9 cellular contexts compared by ENCODE assay signal in genomic region chr2:121075641-121076500, GRCh38.
DNase-seq lines count a peak whose midpoint lies in the region; FAIRE-seq and TF ChIP-seq lines count a peak whose summit lies in the region.
"Had no signal": no experiment of that assay in that cellular context is flagged by ENCODE, and none has a peak within 500 bp of the region (broad histone marks: within the 10 kb centered on the region; RNA-seq: fewer than 3 reads in every experiment).

No MANE protein-coding gene starts in this region.

- H3K4me1 ChIP-seq in A673 (ENCODE audit: insufficient read depth, low read length, poor library complexity, severe bottlenecking), result peaks cover 5% of the 10 kb centered on the region
- H3K4me1 ChIP-seq in keratinocyte (ENCODE audit: control insufficient read depth, extremely low read depth, insufficient read depth, low read length), result peaks cover 5% of the 10 kb centered on the region
- H3K4me1 ChIP-seq in effector memory CD4-positive, alpha-beta T cell (ENCODE audit: control insufficient read depth, insufficient read depth, low read length, poor library complexity, severe bottlenecking), result no peaks in the 10 kb centered on the region

- DNase-seq in A673 (ENCODE audit: low spot score) (no peak), HFFc6 (peak; percentile 4), keratinocyte (ENCODE audit: low read depth, low spot score) (no peak), NCI-H1092 (lab: John Stamatoyannopoulos, UW) (no peak), HUDEP-2 (lab: John Stamatoyannopoulos, UW; ENCODE audit: unreplicated experiment in 76 of 76) (no peak)
- no peak for DNase-seq in effector memory CD4-positive, alpha-beta T cell
- DNase-seq in activated effector memory CD4-positive, alpha-beta T cell treated with anti-CD3 and anti-CD28 coated beads, Interleukin-2, amount 50 U/mL, for 16 hours, result no peak

- dilution Hi-C loops in keratinocyte (cut with MboI; ENCODE audit: extremely low pct_ligation_motif_present, low sequenced_read_pairs), result no loop called here

- H3K4me3 Mint-ChIP-seq in HFFc6, result peak overlapping the region; percentile 84

- no TSS peak for BruUV-seq in A673 (replicated peaks; lab: Mats Ljungman, UMichigan)

- no peaks in the 10 kb centered on the region for H3K9me1 ChIP-seq in keratinocyte (ENCODE audit: control insufficient read depth, extremely low read depth, insufficient read depth, low read length)

- POLR2A ChIA-PET in A673 (lab: Charles Lee; ENCODE audit: low non-redundant PET), result interaction anchor here (0.7 kb wide), 1 partner anchor 49 kb away, joined by 5 read pairs; no protein-coding TSS in a partner anchor

- no peaks in the 10 kb centered on the region for H3K27me3 ChIP-seq in A673 (replicated peaks; ENCODE audit: insufficient read depth, low read depth, low read length, poor library complexity)
- peaks cover 34% of the 10 kb centered on the region for H3K27me3 ChIP-seq in keratinocyte (ENCODE audit: control insufficient read depth, extremely low read depth, insufficient read depth, low read length)
- H3K27me3 ChIP-seq in effector memory CD4-positive, alpha-beta T cell (replicated peaks; ENCODE audit: control insufficient read depth, insufficient read depth, low read length, poor library complexity, severe bottlenecking), result peaks cover 12% of the 10 kb centered on the region

- no peaks in the 10 kb centered on the region for H4K20me1 ChIP-seq in keratinocyte (ENCODE audit: control insufficient read depth, extremely low read depth, insufficient read depth, low read length)

- no peak for FAIRE-seq in keratinocyte (lab: Jason Lieb, UNC)

- no peaks in the 10 kb centered on the region; the same call in none of the 2 replicates for H3K4me1 Mint-ChIP-seq in HFFc6 (ENCODE audit: low read depth)

- H3K27me3 Mint-ChIP-seq in HFFc6 (ENCODE audit: insufficient read depth), result peaks cover 13% of the 10 kb centered on the region

- H3K4me2 ChIP-seq in keratinocyte (ENCODE audit: control insufficient read depth, extremely low read depth, insufficient read depth, low read depth, low read length), result peak overlapping the region; percentile 66

- peak overlapping the region; percentile 75 for H3K9ac ChIP-seq in keratinocyte (ENCODE audit: control insufficient read depth, extremely low read depth, insufficient read depth, low read length)

- intact Hi-C loops in A673 (cut with micrococcal nuclease; ENCODE audit: unreplicated experiment), result no loop called here

- H3K9me3 Mint-ChIP-seq in HFFc6, result no peaks in the 10 kb centered on the region

- TF ChIP-seq CTCF in A673 (conservative IDR thresholded peaks at IDR 0.05; ENCODE audit: low read depth, low read length), result no peak
- no peak for TF ChIP-seq CTCF in HFFc6 (IDR thresholded peaks at IDR 0.05)
- no peak for TF ChIP-seq CTCF in WI38 (IDR thresholded peaks at IDR 0.05; ENCODE audit: low read depth, low read length)
- no peak for TF ChIP-seq CTCF in keratinocyte (optimal IDR thresholded peaks at IDR 0.05 in 1 of 3, IDR thresholded peaks at IDR 0.05 in 1 of 3, conservative IDR thresholded peaks at IDR 0.05 in 1 of 3; ENCODE audit: extremely low read depth in 1 of 3, insufficient read depth in 2 of 3, low read length in 3 of 3)

- no peaks in the 10 kb centered on the region for H3K79me2 ChIP-seq in keratinocyte (ENCODE audit: control insufficient read depth, insufficient read depth, low read length)

- H3K36me3 Mint-ChIP-seq in HFFc6 (ENCODE audit: low read depth), result no peaks in the 10 kb centered on the region

- CTCF ChIA-PET in A673 (lab: Charles Lee), result interaction anchor here (0.5 to 1.5 kb wide), 6 partner anchors 9 to 676 kb away, joined by 3 to 11 read pairs (median 4); no protein-coding TSS in a partner anchor

- H3K9me3 ChIP-seq in A673 (ENCODE audit: low read depth, low read length, poor library complexity, severe bottlenecking) (no peaks in the 10 kb centered on the region), keratinocyte (ENCODE audit: control insufficient read depth, low read depth, low read length) (no peaks in the 10 kb centered on the region)
- no peaks in the 10 kb centered on the region for H3K9me3 ChIP-seq in effector memory CD4-positive, alpha-beta T cell (ENCODE audit: control insufficient read depth, low read length)
- H3K9me3 ChIP-seq: stomach had no signal

- H2AFZ ChIP-seq in keratinocyte (ENCODE audit: control insufficient read depth, low read length), result peak overlapping the region; percentile 58

- H3K4me3 ChIP-seq in A673 (ENCODE audit: low read depth, low read length, poor library complexity, severe bottlenecking) (peak overlapping the region; percentile 11), WI38 (ENCODE audit: low read depth, low read length) (peak overlapping the region; percentile 15), keratinocyte (ENCODE audit: control insufficient read depth in 2 of 3, extremely low read depth in 1 of 3, insufficient read depth in 2 of 3, low read depth in 1 of 3, low read length in 3 of 3) (peak overlapping the region in 2 of 3 experiments; percentile 22 to 51)
- H3K4me3 ChIP-seq in effector memory CD4-positive, alpha-beta T cell (ENCODE audit: insufficient read depth, low read depth, low read length, poor library complexity, severe bottlenecking), result no peak overlapping the region

- H3K27ac ChIP-seq in A673 (ENCODE audit: low read depth, low read length, poor library complexity, severe bottlenecking), result no peak overlapping the region
- H3K27ac ChIP-seq in keratinocyte (ENCODE audit: control insufficient read depth, insufficient read depth, low read length), result no peak overlapping the region
- H3K27ac ChIP-seq in effector memory CD4-positive, alpha-beta T cell (ENCODE audit: insufficient read depth, low read length, poor library complexity, severe bottlenecking), result no peak overlapping the region

- H3K27ac Mint-ChIP-seq in HFFc6, result peak overlapping the region; percentile 92

- H3K36me3 ChIP-seq in A673 (ENCODE audit: insufficient read depth, low read length, poor library complexity, severe bottlenecking) (no peaks in the 10 kb centered on the region), keratinocyte (ENCODE audit: control insufficient read depth in 2 of 2, extremely low read depth in 1 of 2, insufficient read depth in 2 of 2, low read length in 2 of 2) (no peaks in the 10 kb centered on the region)
- no peaks in the 10 kb centered on the region for H3K36me3 ChIP-seq in effector memory CD4-positive, alpha-beta T cell (ENCODE audit: control insufficient read depth, insufficient read depth, low read length)
- H3K36me3 ChIP-seq: stomach had no signal
